ENCODE assay signal across 1 cellular context in the genomic region with DNA sequence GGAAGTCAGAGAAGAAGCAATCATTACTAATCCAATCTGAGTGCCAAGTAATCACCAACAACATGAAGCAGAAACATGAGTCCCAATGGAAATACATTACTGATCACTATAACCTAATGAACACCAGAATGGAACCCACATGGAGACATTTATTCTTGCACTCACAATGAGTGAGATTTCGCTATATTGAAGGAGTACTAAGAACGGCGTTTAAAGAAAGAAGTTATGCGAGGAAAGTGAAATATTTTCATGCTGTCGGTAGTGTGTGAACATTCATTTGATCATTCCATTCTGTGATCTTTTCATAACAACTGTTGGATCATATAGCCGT.
TF ChIP-seq lines count a peak whose summit lies in the region.

No MANE protein-coding gene starts in this region.

TF ChIP-seq in HepG2, 621 proteins besides CTCF, POLR2A, EP300 and RAD21 (continued from another document):
- TF ChIP-seq ZBTB3 (CRISPR knock-in tag; IDR thresholded peaks at IDR 0.05; ENCODE audit: borderline replicate concordance, low read depth), result no peak
- no peak for TF ChIP-seq NR2F6 (IDR thresholded peaks at IDR 0.05)
- TF ChIP-seq NR2F6 (CRISPR knock-in tag; IDR thresholded peaks at IDR 0.05), result no peak
- no peak for TF ChIP-seq ZNF234 (CRISPR knock-in tag; conservative IDR thresholded peaks at IDR 0.05)
- no peak for TF ChIP-seq ZSCAN29 (CRISPR knock-in tag; conservative IDR thresholded peaks at IDR 0.05)
- peak; percentile 67; the same call in 1 of the 2 replicates for TF ChIP-seq ZNF24 (IDR thresholded peaks at IDR 0.05)
- TF ChIP-seq ZMYM3 (CRISPR knock-in tag; IDR thresholded peaks at IDR 0.05), result peak; percentile 30; the same call in 1 of the 2 replicates
- TF ChIP-seq HCFC1 (IDR thresholded peaks at IDR 0.05; ENCODE audit: low read depth, low read length), result no peak
- TF ChIP-seq ZNF792 (CRISPR knock-in tag; IDR thresholded peaks at IDR 0.05), result no peak
- no peak for TF ChIP-seq ZNF878 (CRISPR knock-in tag; IDR thresholded peaks at IDR 0.05)
- no peak for TF ChIP-seq MIER3 (CRISPR knock-in tag; IDR thresholded peaks at IDR 0.05; ENCODE audit: borderline replicate concordance)
- peak; percentile 53; the same call in 1 of the 2 replicates for TF ChIP-seq ZNF724P (CRISPR knock-in tag; IDR thresholded peaks at IDR 0.05; ENCODE audit: borderline replicate concordance)
- 0 out of 2 replicates have a peak, but pooled peaks have one; percentile 17 for TF ChIP-seq TOPORS (CRISPR knock-in tag; IDR thresholded peaks at IDR 0.05)
- TF ChIP-seq ADNP (CRISPR knock-in tag; IDR thresholded peaks at IDR 0.05), result no peak
- no peak for TF ChIP-seq YEATS2 (CRISPR knock-in tag; IDR thresholded peaks at IDR 0.05; ENCODE audit: borderline replicate concordance)
- TF ChIP-seq ZNF776 (CRISPR knock-in tag; IDR thresholded peaks at IDR 0.05), result no peak
- TF ChIP-seq EHMT2 (IDR thresholded peaks at IDR 0.05; ENCODE audit: borderline replicate concordance, low read depth, low read length), result peak; percentile 41; the same call in 1 of the 2 replicates
- TF ChIP-seq, protein P1, sequence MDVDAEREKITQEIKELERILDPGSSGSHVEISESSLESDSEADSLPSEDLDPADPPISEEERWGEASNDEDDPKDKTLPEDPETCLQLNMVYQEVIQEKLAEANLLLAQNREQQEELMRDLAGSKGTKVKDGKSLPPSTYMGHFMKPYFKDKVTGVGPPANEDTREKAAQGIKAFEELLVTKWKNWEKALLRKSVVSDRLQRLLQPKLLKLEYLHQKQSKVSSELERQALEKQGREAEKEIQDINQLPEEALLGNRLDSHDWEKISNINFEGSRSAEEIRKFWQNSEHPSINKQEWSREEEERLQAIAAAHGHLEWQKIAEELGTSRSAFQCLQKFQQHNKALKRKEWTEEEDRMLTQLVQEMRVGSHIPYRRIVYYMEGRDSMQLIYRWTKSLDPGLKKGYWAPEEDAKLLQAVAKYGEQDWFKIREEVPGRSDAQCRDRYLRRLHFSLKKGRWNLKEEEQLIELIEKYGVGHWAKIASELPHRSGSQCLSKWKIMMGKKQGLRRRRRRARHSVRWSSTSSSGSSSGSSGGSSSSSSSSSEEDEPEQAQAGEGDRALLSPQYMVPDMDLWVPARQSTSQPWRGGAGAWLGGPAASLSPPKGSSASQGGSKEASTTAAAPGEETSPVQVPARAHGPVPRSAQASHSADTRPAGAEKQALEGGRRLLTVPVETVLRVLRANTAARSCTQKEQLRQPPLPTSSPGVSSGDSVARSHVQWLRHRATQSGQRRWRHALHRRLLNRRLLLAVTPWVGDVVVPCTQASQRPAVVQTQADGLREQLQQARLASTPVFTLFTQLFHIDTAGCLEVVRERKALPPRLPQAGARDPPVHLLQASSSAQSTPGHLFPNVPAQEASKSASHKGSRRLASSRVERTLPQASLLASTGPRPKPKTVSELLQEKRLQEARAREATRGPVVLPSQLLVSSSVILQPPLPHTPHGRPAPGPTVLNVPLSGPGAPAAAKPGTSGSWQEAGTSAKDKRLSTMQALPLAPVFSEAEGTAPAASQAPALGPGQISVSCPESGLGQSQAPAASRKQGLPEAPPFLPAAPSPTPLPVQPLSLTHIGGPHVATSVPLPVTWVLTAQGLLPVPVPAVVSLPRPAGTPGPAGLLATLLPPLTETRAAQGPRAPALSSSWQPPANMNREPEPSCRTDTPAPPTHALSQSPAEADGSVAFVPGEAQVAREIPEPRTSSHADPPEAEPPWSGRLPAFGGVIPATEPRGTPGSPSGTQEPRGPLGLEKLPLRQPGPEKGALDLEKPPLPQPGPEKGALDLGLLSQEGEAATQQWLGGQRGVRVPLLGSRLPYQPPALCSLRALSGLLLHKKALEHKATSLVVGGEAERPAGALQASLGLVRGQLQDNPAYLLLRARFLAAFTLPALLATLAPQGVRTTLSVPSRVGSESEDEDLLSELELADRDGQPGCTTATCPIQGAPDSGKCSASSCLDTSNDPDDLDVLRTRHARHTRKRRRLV (CRISPR knock-in tag; IDR thresholded peaks at IDR 0.05), result no peak
- no peak for TF ChIP-seq TBP (CRISPR knock-in tag; IDR thresholded peaks at IDR 0.05)
- TF ChIP-seq ZNF354B (CRISPR knock-in tag; IDR thresholded peaks at IDR 0.05), result no peak
- TF ChIP-seq, protein P2, sequence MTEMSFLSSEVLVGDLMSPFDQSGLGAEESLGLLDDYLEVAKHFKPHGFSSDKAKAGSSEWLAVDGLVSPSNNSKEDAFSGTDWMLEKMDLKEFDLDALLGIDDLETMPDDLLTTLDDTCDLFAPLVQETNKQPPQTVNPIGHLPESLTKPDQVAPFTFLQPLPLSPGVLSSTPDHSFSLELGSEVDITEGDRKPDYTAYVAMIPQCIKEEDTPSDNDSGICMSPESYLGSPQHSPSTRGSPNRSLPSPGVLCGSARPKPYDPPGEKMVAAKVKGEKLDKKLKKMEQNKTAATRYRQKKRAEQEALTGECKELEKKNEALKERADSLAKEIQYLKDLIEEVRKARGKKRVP (CRISPR knock-in tag; IDR thresholded peaks at IDR 0.05), result peak in 1 of 2 experiments; percentile 8; a peak in 1 of 4 replicates
- TF ChIP-seq FOXK1 (CRISPR knock-in tag; IDR thresholded peaks at IDR 0.05; ENCODE audit: borderline replicate concordance, low read depth), result no peak
- TF ChIP-seq, protein P3, sequence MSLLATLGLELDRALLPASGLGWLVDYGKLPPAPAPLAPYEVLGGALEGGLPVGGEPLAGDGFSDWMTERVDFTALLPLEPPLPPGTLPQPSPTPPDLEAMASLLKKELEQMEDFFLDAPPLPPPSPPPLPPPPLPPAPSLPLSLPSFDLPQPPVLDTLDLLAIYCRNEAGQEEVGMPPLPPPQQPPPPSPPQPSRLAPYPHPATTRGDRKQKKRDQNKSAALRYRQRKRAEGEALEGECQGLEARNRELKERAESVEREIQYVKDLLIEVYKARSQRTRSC (CRISPR knock-in tag; IDR thresholded peaks at IDR 0.05; ENCODE audit: low read depth), result no peak
- TF ChIP-seq SSRP1 (CRISPR knock-in tag; IDR thresholded peaks at IDR 0.05), result no peak
- peak; percentile 89; the same call in 1 of the 2 replicates for TF ChIP-seq CHD4 (IDR thresholded peaks at IDR 0.05; ENCODE audit: borderline replicate concordance, low read length)
- TF ChIP-seq, protein P4, sequence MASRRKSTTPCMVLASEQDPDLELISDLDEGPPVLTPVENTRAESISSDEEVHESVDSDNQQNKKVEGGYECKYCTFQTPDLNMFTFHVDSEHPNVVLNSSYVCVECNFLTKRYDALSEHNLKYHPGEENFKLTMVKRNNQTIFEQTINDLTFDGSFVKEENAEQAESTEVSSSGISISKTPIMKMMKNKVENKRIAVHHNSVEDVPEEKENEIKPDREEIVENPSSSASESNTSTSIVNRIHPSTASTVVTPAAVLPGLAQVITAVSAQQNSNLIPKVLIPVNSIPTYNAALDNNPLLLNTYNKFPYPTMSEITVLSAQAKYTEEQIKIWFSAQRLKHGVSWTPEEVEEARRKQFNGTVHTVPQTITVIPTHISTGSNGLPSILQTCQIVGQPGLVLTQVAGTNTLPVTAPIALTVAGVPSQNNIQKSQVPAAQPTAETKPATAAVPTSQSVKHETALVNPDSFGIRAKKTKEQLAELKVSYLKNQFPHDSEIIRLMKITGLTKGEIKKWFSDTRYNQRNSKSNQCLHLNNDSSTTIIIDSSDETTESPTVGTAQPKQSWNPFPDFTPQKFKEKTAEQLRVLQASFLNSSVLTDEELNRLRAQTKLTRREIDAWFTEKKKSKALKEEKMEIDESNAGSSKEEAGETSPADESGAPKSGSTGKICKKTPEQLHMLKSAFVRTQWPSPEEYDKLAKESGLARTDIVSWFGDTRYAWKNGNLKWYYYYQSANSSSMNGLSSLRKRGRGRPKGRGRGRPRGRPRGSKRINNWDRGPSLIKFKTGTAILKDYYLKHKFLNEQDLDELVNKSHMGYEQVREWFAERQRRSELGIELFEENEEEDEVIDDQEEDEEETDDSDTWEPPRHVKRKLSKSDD (CRISPR knock-in tag; IDR thresholded peaks at IDR 0.05; ENCODE audit: low read depth), result 0 out of 2 replicates have a peak, but pooled peaks have one; percentile 34
- TF ChIP-seq, protein P5, sequence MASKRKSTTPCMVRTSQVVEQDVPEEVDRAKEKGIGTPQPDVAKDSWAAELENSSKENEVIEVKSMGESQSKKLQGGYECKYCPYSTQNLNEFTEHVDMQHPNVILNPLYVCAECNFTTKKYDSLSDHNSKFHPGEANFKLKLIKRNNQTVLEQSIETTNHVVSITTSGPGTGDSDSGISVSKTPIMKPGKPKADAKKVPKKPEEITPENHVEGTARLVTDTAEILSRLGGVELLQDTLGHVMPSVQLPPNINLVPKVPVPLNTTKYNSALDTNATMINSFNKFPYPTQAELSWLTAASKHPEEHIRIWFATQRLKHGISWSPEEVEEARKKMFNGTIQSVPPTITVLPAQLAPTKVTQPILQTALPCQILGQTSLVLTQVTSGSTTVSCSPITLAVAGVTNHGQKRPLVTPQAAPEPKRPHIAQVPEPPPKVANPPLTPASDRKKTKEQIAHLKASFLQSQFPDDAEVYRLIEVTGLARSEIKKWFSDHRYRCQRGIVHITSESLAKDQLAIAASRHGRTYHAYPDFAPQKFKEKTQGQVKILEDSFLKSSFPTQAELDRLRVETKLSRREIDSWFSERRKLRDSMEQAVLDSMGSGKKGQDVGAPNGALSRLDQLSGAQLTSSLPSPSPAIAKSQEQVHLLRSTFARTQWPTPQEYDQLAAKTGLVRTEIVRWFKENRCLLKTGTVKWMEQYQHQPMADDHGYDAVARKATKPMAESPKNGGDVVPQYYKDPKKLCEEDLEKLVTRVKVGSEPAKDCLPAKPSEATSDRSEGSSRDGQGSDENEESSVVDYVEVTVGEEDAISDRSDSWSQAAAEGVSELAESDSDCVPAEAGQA (IDR thresholded peaks at IDR 0.05; ENCODE audit: low read depth), result no peak
- TF ChIP-seq, protein P5 (CRISPR knock-in tag; IDR thresholded peaks at IDR 0.05; ENCODE audit: borderline replicate concordance), result no peak
- TF ChIP-seq SALL1 (CRISPR knock-in tag; IDR thresholded peaks at IDR 0.05), result 0 out of 2 replicates have a peak, but pooled peaks have one; percentile 10
